In the genomic region with DNA sequence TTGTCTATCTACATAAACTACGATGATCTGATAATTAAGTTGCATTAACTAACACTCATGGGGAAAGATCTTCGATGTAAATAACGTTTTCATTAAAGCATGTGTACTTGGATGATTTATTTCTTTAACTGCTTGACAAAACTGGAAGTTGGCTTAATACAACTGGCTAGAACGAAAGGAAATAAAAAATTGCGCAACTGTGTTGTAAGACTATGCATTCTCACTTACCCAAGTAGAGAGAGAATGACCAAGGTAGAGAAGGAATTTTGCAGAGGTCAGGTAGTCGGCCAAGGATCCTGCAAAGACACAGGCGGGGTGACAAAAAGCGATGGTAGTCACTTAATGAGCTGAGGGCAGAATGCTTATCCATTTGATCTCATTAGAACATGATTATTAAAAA, we compare ENCODE assay signal across 10 cellular contexts. TPM values are rescaled to one million over a fixed set of nuclear protein-coding genes. Genes with fewer than 3 reads are reported as not detected.
A peak's percentile ranks its signal among the peaks of the same experiment; 100 is the strongest.
DNase-seq lines count a peak whose midpoint lies in the region; ATAC-seq and TF ChIP-seq lines count a peak whose summit lies in the region.
"Had no signal": no experiment of that assay in that cellular context is flagged by ENCODE, and none has a peak within 500 bp of the region (broad histone marks: within the 10 kb centered on the region; RNA-seq: fewer than 3 reads in every experiment).

No MANE protein-coding gene starts in this region.

- no peak for TF ChIP-seq CTCF in omental fat pad (IDR thresholded peaks at IDR 0.05)
- no peak for TF ChIP-seq CTCF in GM10248 (IDR thresholded peaks at IDR 0.05; ENCODE audit: control extremely low read depth, extremely low read depth, low read depth, missing control alignments)

- POLR2A ChIA-PET in CD8-positive, alpha-beta memory T cell (lab: Charles Lee) = interaction anchor here (1.3 to 1.9 kb wide), 2 partner anchors 79 to 139 kb away, joined by 4 to 11 read pairs; no protein-coding TSS in a partner anchor
- POLR2A ChIA-PET in GM10248 (lab: Yijun Ruan, JAX) = no interaction called here

- DNase-seq in CD8-positive, alpha-beta memory T cell = no peak
- DNase-seq in SIG-M5 (lab: John Stamatoyannopoulos, UW) = peak; percentile 30
- DNase-seq in fibroblast of gingiva (ENCODE audit: low read depth) = peak; percentile 42
- DNase-seq in omental fat pad (ENCODE audit: low spot score) = no peak
- DNase-seq in NAMALWA (ENCODE audit: low spot score) = no peak
- DNase-seq in GM10248 (ENCODE audit: extremely low spot score) = no peak
- DNase-seq: NCI-H1092 treated with DMSO at 0.1 percent for 48 hours had no signal

- no peaks in the 10 kb centered on the region for H3K9me3 ChIP-seq in CD8-positive, alpha-beta memory T cell (ENCODE audit: low read length)

- H3K36me3 Mint-ChIP-seq in CD8-positive, alpha-beta memory T cell = no peaks in the 10 kb centered on the region

- H3K9me3 Mint-ChIP-seq in CD8-positive, alpha-beta memory T cell = no peaks in the 10 kb centered on the region

- H3K4me3 ChIP-seq in CD8-positive, alpha-beta memory T cell (ENCODE audit: low read length) = peak overlapping the region; percentile 71

- peak overlapping the region; percentile 52 for H3K27ac ChIP-seq in CD8-positive, alpha-beta memory T cell (ENCODE audit: low read depth, low read length)

- peaks cover 4% of the 10 kb centered on the region for H3K4me1 ChIP-seq in CD8-positive, alpha-beta memory T cell (ENCODE audit: insufficient read depth, low read length)

- ATAC-seq in omental fat pad (ENCODE audit: low FRiP score) = peak; percentile 25
- ATAC-seq in GM21515 (IDR thresholded peaks at IDR 0.05; ENCODE audit: unreplicated experiment) = no peak
- no peak for ATAC-seq in HG02642 (IDR thresholded peaks at IDR 0.05; ENCODE audit: poor library complexity, unreplicated experiment)

- H3K27me3 Mint-ChIP-seq in CD8-positive, alpha-beta memory T cell = peaks cover 25 to 44% of the 10 kb centered on the region in 2 donors

- H3K27ac Mint-ChIP-seq in CD8-positive, alpha-beta memory T cell = peak overlapping the region in 2 of 8 donors; percentile 3 to 48

- peak overlapping the region; percentile 82 to 92 (median 84) for H3K4me3 Mint-ChIP-seq in CD8-positive, alpha-beta memory T cell

- H3K27me3 ChIP-seq in CD8-positive, alpha-beta memory T cell (ENCODE audit: insufficient read depth, low read length, poor library complexity, severe bottlenecking) = no peaks in the 10 kb centered on the region

- CTCF ChIA-PET in CD8-positive, alpha-beta memory T cell (lab: Charles Lee) = interaction anchor here (1.5 to 1.7 kb wide), 2 partner anchors 81 to 91 kb away, joined by 3 to 4 read pairs; no protein-coding TSS in a partner anchor
- CTCF ChIA-PET in GM10248 (lab: Yijun Ruan, JAX) = interaction anchor here (0.9 to 1.7 kb wide), 4 partner anchors 18 to 49 kb away, joined by 3 to 4 read pairs (median 4); no protein-coding TSS in a partner anchor

- H3K36me3 ChIP-seq in CD8-positive, alpha-beta memory T cell (ENCODE audit: insufficient read depth, low read length) = no peaks in the 10 kb centered on the region
- H3K36me3 ChIP-seq: cardiac muscle cell had no signal

- peaks cover 16 to 43% (median 32%) of the 10 kb centered on the region in 3 donors for H3K4me1 Mint-ChIP-seq in CD8-positive, alpha-beta memory T cell

RNA-seq across cellular contexts. Expression of gene SLC40A1, which starts 1.0 kb away (rescaled TPM):
- total RNA-seq in CD8-positive, alpha-beta memory T cell = 1 to 10 TPM; 1.9 to 2.7 TPM
- polyA plus RNA-seq in CD8-positive, alpha-beta memory T cell = 13.7 TPM
- total RNA-seq in omental fat pad = 100 to 1,000 TPM in 3 of 4 donors, 10 to 100 TPM in 1; 34.8 to 227 (median 108) TPM

Comparison
In these comparisons a context has a peak if more than half of its experiments do, and no peak if none do; other contexts are left out.
1. DNase-seq: peak in SIG-M5 (single experiment) and fibroblast of gingiva (single experiment); none in CD8-positive, alpha-beta memory T cell (0 of 5), omental fat pad (single experiment), NAMALWA (single experiment) and GM10248 (single experiment).
2. RNA of gene SLC40A1, which starts 1.0 kb away (total RNA-seq): 34.8 to 227 TPM in omental fat pad; 1.9 to 2.7 TPM in CD8-positive, alpha-beta memory T cell; every median in the first group is over 4 times any median in the second.